27 cellular contexts compared by ENCODE assay signal in genomic region chr2:195404650-195405049, GRCh38.
DNase-seq lines count a peak whose midpoint lies in the region; ATAC-seq, FAIRE-seq and TF ChIP-seq lines count a peak whose summit lies in the region.
"Had no signal": no experiment of that assay in that cellular context is flagged by ENCODE, and none has a peak within 500 bp of the region (broad histone marks: within the 10 kb centered on the region; RNA-seq: fewer than 3 reads in every experiment).

No MANE protein-coding gene starts in this region.

- H3K27me3 ChIP-seq in AG04450 (ENCODE audit: control insufficient read depth, insufficient read depth, low read length) (no peaks in the 10 kb centered on the region), GM23338 (ENCODE audit: insufficient read depth) (no peaks in the 10 kb centered on the region)
- H3K27me3 ChIP-seq: upper lobe of left lung had no signal

- no peak overlapping the region for H2AFZ ChIP-seq in GM23338

- H3K4me3 Mint-ChIP-seq in GM23338, result no peak overlapping the region
- H3K4me3 Mint-ChIP-seq in effector memory CD8-positive, alpha-beta T cell, result no peak overlapping the region
- H3K4me3 Mint-ChIP-seq: activated naive CD8-positive, alpha-beta T cell treated with anti-CD3 and anti-CD28 coated beads, Interleukin-2, amount 10 ng/mL, durations not matched to agents 7 days and 5 days; activated T-helper 1 cell treated with anti-CD3 and anti-CD28 coated beads, Interleukin-12 subunit alpha, Interleukin-12 subunit beta, Interleukin-2, Interleukin-4 antibody, amounts not matched to agents 30 ng/mL and 10 ng/mL and 1 ng/mL, durations not matched to agents 14 hours and 24 hours and 36 hours; neural crest cell; stimulated activated naive CD8-positive, alpha-beta T cell treated with anti-CD3 and anti-CD28 coated beads, Interleukin-15, Interleukin-2, amounts not matched to agents 100 ng/mL and 50 ng/mL, for 24 hours had no signal

- H3K4me1 ChIP-seq in A549 (peaks cover 36% of the 10 kb centered on the region), GM23338 (ENCODE audit: insufficient read depth) (peaks cover 9% of the 10 kb centered on the region)
- H3K4me1 ChIP-seq: lower lobe of right lung, upper lobe of left lung had no signal

- H3K27ac ChIP-seq in A549 (no peak overlapping the region), AG04450 (ENCODE audit: low read depth, low read length) (no peak overlapping the region), GM23338 (ENCODE audit: low read depth) (no peak overlapping the region)
- H3K27ac ChIP-seq: lower lobe of right lung, skin epidermis, upper lobe of left lung had no signal

- FAIRE-seq in A549 (lab: Jason Lieb, UNC), result no peak
- FAIRE-seq: endothelial cell of umbilical vein, frontal cortex, G401.6, GM12891, K562, keratinocyte had no signal

- WGBS in A549 (ENCODE audit: missing lambda C conversion rate), result 58% methylated on average over 2 of the region's 2 CpGs

- H3K9me3 ChIP-seq in A549, result no peaks in the 10 kb centered on the region; the same call in 2 of the 3 replicates
- no peaks in the 10 kb centered on the region for H3K9me3 ChIP-seq in AG04450 (ENCODE audit: control insufficient read depth, insufficient read depth, low read length)
- H3K9me3 ChIP-seq: lower lobe of right lung, upper lobe of left lung had no signal

- H3F3A ChIP-seq in GM23338 (replicated peaks; ENCODE audit: low read depth), result no peaks in the 10 kb centered on the region

- no peak for TF ChIP-seq EP300 in A549 (IDR thresholded peaks at IDR 0.05)

- no peaks in the 10 kb centered on the region for H4K20me1 ChIP-seq in GM23338 (replicated peaks; ENCODE audit: insufficient read depth)

- POLR2A ChIA-PET in A549 (lab: Yijun Ruan, JAX) (no interaction called here), AG04450 (lab: Yijun Ruan, JAX) (no interaction called here)

- no peaks in the 10 kb centered on the region for H3K36me3 Mint-ChIP-seq in GM23338 (ENCODE audit: low read depth)
- H3K36me3 Mint-ChIP-seq in effector memory CD8-positive, alpha-beta T cell (ENCODE audit: insufficient read depth), result no peaks in the 10 kb centered on the region

- no peaks in the 10 kb centered on the region for H3K79me2 ChIP-seq in GM23338 (replicated peaks; ENCODE audit: insufficient read depth)

- no peaks in the 10 kb centered on the region for H3K9me3 Mint-ChIP-seq in GM23338
- no peaks in the 10 kb centered on the region for H3K9me3 Mint-ChIP-seq in effector memory CD8-positive, alpha-beta T cell
- H3K9me3 Mint-ChIP-seq: activated T-helper 1 cell treated with anti-CD3 and anti-CD28 coated beads, Interleukin-12 subunit alpha, Interleukin-12 subunit beta, Interleukin-2, Interleukin-4 antibody, amounts not matched to agents 30 ng/mL and 10 ng/mL and 1 ng/mL, durations not matched to agents 14 hours and 24 hours and 36 hours; stimulated activated naive CD8-positive, alpha-beta T cell treated with anti-CD3 and anti-CD28 coated beads, Interleukin-15, Interleukin-2, amounts not matched to agents 100 ng/mL and 50 ng/mL, for 24 hours had no signal

- no peak for TF ChIP-seq POLR2A in A549 (IDR thresholded peaks at IDR 0.05; ENCODE audit: low read length)

- H3K4me3 ChIP-seq in A549 (no peak overlapping the region), AG04450 (ENCODE audit: low read depth, low read length) (no peak overlapping the region), GM23338 (no peak overlapping the region)
- H3K4me3 ChIP-seq: K562, lower lobe of right lung, skin epidermis, upper lobe of left lung had no signal

- H3K4me1 Mint-ChIP-seq in GM23338, result peaks cover 6% of the 10 kb centered on the region
- no peaks in the 10 kb centered on the region for H3K4me1 Mint-ChIP-seq in effector memory CD8-positive, alpha-beta T cell (ENCODE audit: low read depth in 2 of 2)
- H3K4me1 Mint-ChIP-seq: neural crest cell had no signal

- no peaks in the 10 kb centered on the region for H3K36me3 ChIP-seq in GM23338 (ENCODE audit: insufficient read depth)
- H3K36me3 ChIP-seq: lower lobe of right lung, upper lobe of left lung had no signal

- peak; percentile 12 to 30; a peak in 1 of 5 replicates for TF ChIP-seq RAD21 in A549 (conservative IDR thresholded peaks at IDR 0.05 in 1 of 2, IDR thresholded peaks at IDR 0.05 in 1 of 2)

- H3K9me2 ChIP-seq in GM23338 (ENCODE audit: insufficient read depth), result no peaks in the 10 kb centered on the region

- H3K27me3 Mint-ChIP-seq in GM23338 (ENCODE audit: insufficient read depth, low read depth, poor library complexity), result no peaks in the 10 kb centered on the region
- no peaks in the 10 kb centered on the region for H3K27me3 Mint-ChIP-seq in effector memory CD8-positive, alpha-beta T cell
- H3K27me3 Mint-ChIP-seq: activated naive CD8-positive, alpha-beta T cell treated with anti-CD3 and anti-CD28 coated beads, Interleukin-2, amount 10 ng/mL, durations not matched to agents 7 days and 5 days; stimulated activated naive CD8-positive, alpha-beta T cell treated with anti-CD3 and anti-CD28 coated beads, Interleukin-15, Interleukin-2, amounts not matched to agents 100 ng/mL and 50 ng/mL, for 24 hours had no signal

- H3K27ac Mint-ChIP-seq in GM23338, result no peak overlapping the region
- peak overlapping the region in 1 of 2 donors; percentile 24 for H3K27ac Mint-ChIP-seq in effector memory CD8-positive, alpha-beta T cell
- H3K27ac Mint-ChIP-seq: activated naive CD8-positive, alpha-beta T cell treated with anti-CD3 and anti-CD28 coated beads, Interleukin-2, amount 10 ng/mL, durations not matched to agents 7 days and 5 days; activated T-helper 1 cell treated with anti-CD3 and anti-CD28 coated beads, Interleukin-12 subunit alpha, Interleukin-12 subunit beta, Interleukin-2, Interleukin-4 antibody, amounts not matched to agents 30 ng/mL and 10 ng/mL and 1 ng/mL, durations not matched to agents 14 hours and 24 hours and 36 hours; stimulated activated naive CD8-positive, alpha-beta T cell treated with anti-CD3 and anti-CD28 coated beads, Interleukin-15, Interleukin-2, amounts not matched to agents 100 ng/mL and 50 ng/mL, for 24 hours had no signal

- ATAC-seq in A549 (no peak), GM23338 (no peak), HG02588 (IDR thresholded peaks at IDR 0.05; ENCODE audit: unreplicated experiment) (no peak), GM18868 (IDR thresholded peaks at IDR 0.05; ENCODE audit: unreplicated experiment) (no peak)
- ATAC-seq in effector memory CD8-positive, alpha-beta T cell (replicated peaks), result peak; percentile 35
- ATAC-seq: K562, lower lobe of right lung had no signal

- DNase-seq in A549 (ENCODE audit: low read depth in 1 of 2, low spot score in 1 of 2) (no peak), AG04450 (ENCODE audit: low read depth, low spot score) (no peak), GM23338 (ENCODE audit: low spot score) (peak; percentile 21), NCI-H2081 (lab: John Stamatoyannopoulos, UW) (no peak)
- no peak for DNase-seq in effector memory CD8-positive, alpha-beta T cell
- DNase-seq: activated naive CD8-positive, alpha-beta T cell treated with anti-CD3 and anti-CD28 coated beads, Interleukin-2, amount 10 ng/mL, durations not matched to agents 7 days and 5 days; GOT3; lower lobe of right lung; MV-4-11; NCI-H2029 treated with DMSO at 0.1 percent for 48 hours; NCI-H510A; RPMI8226; stimulated activated CD4-positive, alpha-beta T cell treated with anti-CD3 and anti-CD28 coated beads, Interleukin-2, amount 100 ng/mL, for 48 hours; T1000; upper lobe of left lung had no signal

- CTCF ChIA-PET in A549 (lab: Yijun Ruan, JAX) (interaction anchor here (1.3 kb wide), 1 partner anchor 256 kb away, joined by 7 read pairs; no protein-coding TSS in a partner anchor), AG04450 (lab: Charles Lee) (interaction anchor here (1.1 to 1.3 kb wide), 3 partner anchors 252 to 662 kb away, joined by 3 to 6 read pairs (median 4); partner anchors contain the start of gene SLC39A10)

- TF ChIP-seq CTCF in A549 (IDR thresholded peaks at IDR 0.05) (no peak), AG04450 (IDR thresholded peaks at IDR 0.05; ENCODE audit: low read depth, low read length) (peak; percentile 29), GM23338 (conservative IDR thresholded peaks at IDR 0.05; ENCODE audit: low read depth in 2 of 2) (peak; percentile 63 to 66)

- H3K4me2 ChIP-seq in A549, result no peak overlapping the region
- H3K4me2 ChIP-seq in GM23338, result no peak overlapping the region

TF ChIP-seq in A549, 52 proteins besides CTCF, POLR2A, EP300 and RAD21 (continues in another document):
- no peak for TF ChIP-seq FOSB (CRISPR knock-in tag; IDR thresholded peaks at IDR 0.05)
- TF ChIP-seq CHD4 (IDR thresholded peaks at IDR 0.05; ENCODE audit: borderline replicate concordance), result no peak
- no peak for TF ChIP-seq CBX2 (IDR thresholded peaks at IDR 0.05; ENCODE audit: borderline replicate concordance, low read depth)
- TF ChIP-seq SREBF2 (IDR thresholded peaks at IDR 0.05), result no peak
- no peak for TF ChIP-seq RNF2 (IDR thresholded peaks at IDR 0.05; ENCODE audit: borderline replicate concordance, low read depth)
- no peak for TF ChIP-seq MYC (IDR thresholded peaks at IDR 0.05; ENCODE audit: borderline replicate concordance, low read length)
